41 cellular contexts compared by ENCODE assay signal in genomic region chr1:63636192-63637105, GRCh38.
"Had no signal": no experiment of that assay in that cellular context is flagged by ENCODE, and none has a peak within 500 bp of the region (broad histone marks: within the 10 kb centered on the region; RNA-seq: fewer than 3 reads in every experiment).

No MANE protein-coding gene starts in this region.

- H3K27ac ChIP-seq: ascending aorta, cardiac muscle cell, Peyer's patch, RWPE1, WERI-Rb-1 had no signal

- H3K27me3 Mint-ChIP-seq: activated CD4-positive, alpha-beta memory T cell treated with anti-CD3 and anti-CD28 coated beads, Interleukin-2, amount 10 ng/mL, durations not matched to agents 7 days and 5 days; activated CD8-positive, alpha-beta memory T cell treated with anti-CD3 and anti-CD28 coated beads, Interleukin-2, amount 10 ng/mL, durations not matched to agents 7 days and 5 days; activated naive CD4-positive, alpha-beta T cell treated with anti-CD3 and anti-CD28 coated beads, Interleukin-2, amount 50 U/mL, for 24 hours; activated naive CD8-positive, alpha-beta T cell treated with anti-CD3 and anti-CD28 coated beads, Interleukin-2, amount 10 ng/mL, durations not matched to agents 7 days and 5 days; activated T-helper 17 cell treated with anti-CD3 and anti-CD28 coated beads, Interleukin-2, amount 50 U/mL, for 72 hours had no signal

- H3K4me1 ChIP-seq: ascending aorta had no signal

- H3K27me3 ChIP-seq: ascending aorta, cardiac muscle cell, MG63, Peyer's patch had no signal

- H3K4me3 ChIP-seq: ascending aorta, cardiac muscle cell, MG63, Peyer's patch had no signal

- H3K9me3 ChIP-seq: ascending aorta, MG63, Peyer's patch had no signal

- H3K4me1 Mint-ChIP-seq: activated T-helper 17 cell treated with anti-CD3 and anti-CD28 coated beads, Interleukin-2, amount 50 U/mL, for 72 hours had no signal

- H3K27ac Mint-ChIP-seq: activated CD4-positive, alpha-beta memory T cell treated with anti-CD3 and anti-CD28 coated beads, Interleukin-2, amount 10 ng/mL, durations not matched to agents 7 days and 5 days; activated CD8-positive, alpha-beta memory T cell treated with anti-CD3 and anti-CD28 coated beads, Interleukin-2, amount 10 ng/mL, durations not matched to agents 7 days and 5 days; activated naive CD4-positive, alpha-beta T cell treated with anti-CD3 and anti-CD28 coated beads, Interleukin-2, amount 50 U/mL, for 24 hours; activated naive CD8-positive, alpha-beta T cell treated with anti-CD3 and anti-CD28 coated beads, Interleukin-2, amount 10 ng/mL, durations not matched to agents 7 days and 5 days; activated T-cell treated with anti-CD3 and anti-CD28 coated beads, Interleukin-2, amount 50 U/mL, for 72 hours; activated T-helper 17 cell treated with anti-CD3 and anti-CD28 coated beads, Interleukin-2, amount 50 U/mL, for 72 hours had no signal

- H3K4me3 Mint-ChIP-seq: activated CD4-positive, alpha-beta memory T cell treated with anti-CD3 and anti-CD28 coated beads, Interleukin-2, amount 10 ng/mL, durations not matched to agents 7 days and 5 days; activated CD8-positive, alpha-beta memory T cell treated with anti-CD3 and anti-CD28 coated beads, Interleukin-2, amount 10 ng/mL, durations not matched to agents 7 days and 5 days; activated naive CD4-positive, alpha-beta T cell treated with anti-CD3 and anti-CD28 coated beads, Interleukin-2, amount 50 U/mL, for 24 hours; activated naive CD8-positive, alpha-beta T cell treated with anti-CD3 and anti-CD28 coated beads, Interleukin-2, amount 10 ng/mL, durations not matched to agents 7 days and 5 days; activated T-cell treated with anti-CD3 and anti-CD28 coated beads, Interleukin-2, amount 50 U/mL, for 72 hours; activated T-helper 17 cell treated with anti-CD3 and anti-CD28 coated beads, Interleukin-2, amount 50 U/mL, for 72 hours had no signal

- H3K36me3 ChIP-seq: MG63 had no signal

- DNase-seq: activated CD4-positive, alpha-beta memory T cell treated with anti-CD3 and anti-CD28 coated beads, Interleukin-2, amount 10 ng/mL, durations not matched to agents 7 days and 5 days; activated CD4-positive, alpha-beta T cell treated with anti-CD3 and anti-CD28 coated beads for 1 hour; activated CD4-positive, alpha-beta T cell treated with anti-CD3 and anti-CD28 coated beads for 48 hours; activated CD4-positive, CD25-positive, alpha-beta regulatory T cell; activated CD8-positive, alpha-beta memory T cell treated with anti-CD3 and anti-CD28 coated beads for 24 hours; activated CD8-positive, alpha-beta memory T cell treated with anti-CD3 and anti-CD28 coated beads, Interleukin-2, amount 10 ng/mL, durations not matched to agents 7 days and 5 days; activated effector memory CD4-positive, alpha-beta T cell treated with anti-CD3 and anti-CD28 coated beads, Interleukin-2, amount 50 U/mL, for 16 hours; activated naive CD4-positive, alpha-beta T cell treated with Interleukin-2 at 50 U/mL for 16 hours; activated naive CD8-positive, alpha-beta T cell treated with anti-CD3 and anti-CD28 coated beads, Interleukin-2, amount 10 ng/mL, durations not matched to agents 7 days and 5 days; activated T-cell treated with anti-CD3 and anti-CD28 coated beads, Interleukin-2, amount 50 U/mL, for 1 hour; activated T-cell treated with anti-CD3 and anti-CD28 coated beads, Interleukin-2, amount 50 U/mL, for 72 hours; amygdala; Kasumi-1; KG1; MG63; NCI-H1048; NCI-H1105 treated with DMSO at 0.1 percent for 48 hours; NCI-H1436 treated with DMSO at 0.1 percent for 48 hours; NCI-H1694 treated with DMSO at 0.1 percent for 48 hours; NCI-H2029 treated with DMSO at 0.1 percent for 48 hours; NCI-H2107; NCI-H2171; NCI-H510A; NCI-H526; NCI-H748 treated with DMSO at 0.1 percent for 48 hours; NK-92 treated with Interleukin-12 subunit alpha and Interleukin-12 subunit beta, amount 100 ng/mL, for 24 hours; PC-3; Peyer's patch; SIG-M5; SW 1271; T-helper 1 cell; T-helper 2 cell; T-helper 9 cell; WERI-Rb-1 had no signal

- ATAC-seq: activated CD8-positive, alpha-beta memory T cell treated with anti-CD3 and anti-CD28 coated beads, Interleukin-2, amount 10 ng/mL, durations not matched to agents 7 days and 5 days; activated T-cell treated with anti-CD3 and anti-CD28 coated beads, Interleukin-2, amount 50 U/mL, for 72 hours; activated T-helper 17 cell treated with anti-CD3 and anti-CD28 coated beads, Interleukin-2, amount 50 U/mL, for 72 hours; PC-3; Right ventricle myocardium inferior; SK-N-SH treated with all-trans-retinoic acid at 6 μM for 48 hours had no signal

- H3K9me3 Mint-ChIP-seq: activated CD4-positive, alpha-beta memory T cell treated with anti-CD3 and anti-CD28 coated beads, Interleukin-2, amount 10 ng/mL, durations not matched to agents 7 days and 5 days; activated naive CD4-positive, alpha-beta T cell treated with anti-CD3 and anti-CD28 coated beads, Interleukin-2, amount 50 U/mL, for 24 hours; activated naive CD8-positive, alpha-beta T cell treated with anti-CD3 and anti-CD28 coated beads, Interleukin-2, amount 10 ng/mL, durations not matched to agents 7 days and 5 days; activated T-cell treated with anti-CD3 and anti-CD28 coated beads, Interleukin-2, amount 50 U/mL, for 72 hours; activated T-helper 17 cell treated with anti-CD3 and anti-CD28 coated beads, Interleukin-2, amount 50 U/mL, for 72 hours had no signal
